Comparison of ENCODE assay signal across 1 cellular context in the genomic region with DNA sequence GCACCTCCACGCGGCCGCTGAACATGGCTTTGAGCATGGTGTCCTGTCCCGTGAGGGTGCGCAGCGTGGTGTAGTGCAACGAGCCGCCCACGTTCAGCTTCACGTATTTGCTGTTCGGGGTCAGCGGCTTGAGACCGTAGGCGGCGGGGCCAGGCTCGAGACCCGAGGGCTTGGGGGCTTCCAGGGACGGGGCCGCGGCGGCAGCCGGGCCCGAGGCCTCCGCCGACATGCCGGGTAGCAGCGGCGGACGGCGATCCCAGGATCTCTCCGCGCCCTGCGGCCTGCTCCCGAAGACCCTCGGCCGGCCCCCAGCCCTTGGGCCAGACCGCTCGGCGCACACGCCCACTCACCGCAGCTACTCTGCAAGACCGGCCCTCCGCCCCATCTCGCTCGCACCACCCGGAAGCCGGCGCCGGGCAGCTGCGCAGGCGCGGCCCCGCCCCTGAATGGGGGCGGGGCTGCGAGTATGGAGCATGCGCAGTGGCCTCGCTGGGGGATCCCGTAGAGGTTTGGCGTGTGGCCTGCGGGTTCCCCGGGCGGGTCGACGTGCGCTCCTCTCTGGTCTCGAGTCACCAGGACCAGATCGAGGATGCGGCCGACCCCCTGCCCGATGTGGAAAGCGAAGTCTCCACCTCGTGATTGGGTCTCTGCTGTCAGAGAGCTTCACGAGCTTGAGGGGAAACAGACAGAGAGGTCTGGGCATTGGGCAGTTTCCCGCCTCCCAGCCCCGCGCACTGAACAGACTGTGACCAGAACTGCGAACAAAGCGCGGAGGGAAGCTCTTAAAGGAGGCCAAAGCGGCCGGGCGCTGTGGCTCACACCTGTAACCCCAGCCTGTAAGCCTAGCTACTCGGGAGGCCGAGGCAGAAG.
TF ChIP-seq lines count a peak whose summit lies in the region.

A gene with protein sequence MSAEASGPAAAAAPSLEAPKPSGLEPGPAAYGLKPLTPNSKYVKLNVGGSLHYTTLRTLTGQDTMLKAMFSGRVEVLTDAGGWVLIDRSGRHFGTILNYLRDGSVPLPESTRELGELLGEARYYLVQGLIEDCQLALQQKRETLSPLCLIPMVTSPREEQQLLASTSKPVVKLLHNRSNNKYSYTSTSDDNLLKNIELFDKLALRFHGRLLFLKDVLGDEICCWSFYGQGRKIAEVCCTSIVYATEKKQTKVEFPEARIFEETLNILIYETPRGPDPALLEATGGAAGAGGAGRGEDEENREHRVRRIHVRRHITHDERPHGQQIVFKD (minus strand): TSS at position 422 of the 870 bp plus-strand sequence. CDS start 193 bp downstream, at position 229.

TF ChIP-seq in HEK293, 187 proteins besides CTCF, POLR2A, EP300 and RAD21 (continued from another document and continues in another):
- TF ChIP-seq ZNF335 (tag by site-specific recombination; conservative IDR thresholded peaks at IDR 0.05) (peak; percentile 90), SP7 (tag by site-specific recombination; IDR thresholded peaks at IDR 0.05) (peak; percentile 88), ZNF514 (tag by site-specific recombination; IDR thresholded peaks at IDR 0.05) (no peak), PRDM1 (tag by site-specific recombination; IDR thresholded peaks at IDR 0.05) (no peak), SCRT2 (tag by site-specific recombination; IDR thresholded peaks at IDR 0.05) (peak; percentile 97), ZNF664 (tag by site-specific recombination; IDR thresholded peaks at IDR 0.05) (no peak), ZNF157 (tag by site-specific recombination; IDR thresholded peaks at IDR 0.05) (no peak), MEIS1 (CRISPR knock-in tag; IDR thresholded peaks at IDR 0.05; ENCODE audit: borderline replicate concordance) (no peak), ZNF558 (tag by site-specific recombination; IDR thresholded peaks at IDR 0.05) (no peak), HOXD13 (CRISPR knock-in tag; IDR thresholded peaks at IDR 0.05; ENCODE audit: borderline replicate concordance) (no peak), SP3 (tag by site-specific recombination; IDR thresholded peaks at IDR 0.05) (peak; percentile 90), ZNF112 (tag by site-specific recombination; IDR thresholded peaks at IDR 0.05) (no peak), HOXA7 (CRISPR knock-in tag; IDR thresholded peaks at IDR 0.05; ENCODE audit: borderline replicate concordance) (no peak), ZNF692 (tag by site-specific recombination; IDR thresholded peaks at IDR 0.05) (peak; percentile 79), ZNF629 (tag by site-specific recombination; IDR thresholded peaks at IDR 0.05) (peak; percentile 70), AEBP2 (tag by site-specific recombination; IDR thresholded peaks at IDR 0.05; ENCODE audit: borderline replicate concordance) (no peak), ZNF248 (tag by site-specific recombination; IDR thresholded peaks at IDR 0.05) (no peak), ZBTB26 (tag by site-specific recombination; optimal IDR thresholded peaks at IDR 0.05) (peak; percentile 74), ZNF221 (tag by site-specific recombination; IDR thresholded peaks at IDR 0.05; ENCODE audit: borderline replicate concordance) (no peak; the same call in 1 of the 2 replicates), ZNF510 (tag by site-specific recombination; IDR thresholded peaks at IDR 0.05; ENCODE audit: insufficient replicate concordance) (no peak), ZNF670 (tag by site-specific recombination; IDR thresholded peaks at IDR 0.05; ENCODE audit: low read depth) (no peak), ZBTB7A (tag by site-specific recombination; IDR thresholded peaks at IDR 0.05; ENCODE audit: low read depth) (peak; percentile 60; the same call in 1 of the 2 replicates), ZNF596 (tag by site-specific recombination; IDR thresholded peaks at IDR 0.05) (peak; percentile 39; the same call in 1 of the 2 replicates), ZEB2 (tag by site-specific recombination; IDR thresholded peaks at IDR 0.05) (peak; percentile 58), SP2 (tag by site-specific recombination; IDR thresholded peaks at IDR 0.05) (peak; percentile 93), ZNF658 (tag by site-specific recombination; IDR thresholded peaks at IDR 0.05) (no peak), ZNF701 (tag by site-specific recombination; IDR thresholded peaks at IDR 0.05) (no peak), ZNF223 (tag by site-specific recombination; IDR thresholded peaks at IDR 0.05) (no peak), ZSCAN23 (tag by site-specific recombination; IDR thresholded peaks at IDR 0.05) (no peak), ZNF423 (tag by site-specific recombination; IDR thresholded peaks at IDR 0.05) (no peak), ZNF747 (tag by site-specific recombination; IDR thresholded peaks at IDR 0.05) (no peak), ZNF202 (tag by site-specific recombination; IDR thresholded peaks at IDR 0.05; ENCODE audit: borderline replicate concordance) (no peak), KLF9 (tag by site-specific recombination; IDR thresholded peaks at IDR 0.05; ENCODE audit: low read depth) (peak; percentile 96), ZNF184 (tag by site-specific recombination; IDR thresholded peaks at IDR 0.05) (no peak), ZNF529 (tag by site-specific recombination; IDR thresholded peaks at IDR 0.05; ENCODE audit: insufficient replicate concordance) (no peak), ZFP69B (tag by site-specific recombination; IDR thresholded peaks at IDR 0.05) (peak; percentile 69), ZBTB21 (tag by site-specific recombination; IDR thresholded peaks at IDR 0.05) (peak; percentile 22; the same call in 1 of the 2 replicates), ZNF521 (tag by site-specific recombination; IDR thresholded peaks at IDR 0.05) (no peak), ZNF555 (tag by site-specific recombination; conservative IDR thresholded peaks at IDR 0.05) (no peak), ZNF837 (tag by site-specific recombination; IDR thresholded peaks at IDR 0.05) (no peak), ZNF777 (tag by site-specific recombination; IDR thresholded peaks at IDR 0.05; ENCODE audit: borderline replicate concordance) (peak; percentile 92)
- TF ChIP-seq, protein P1, sequence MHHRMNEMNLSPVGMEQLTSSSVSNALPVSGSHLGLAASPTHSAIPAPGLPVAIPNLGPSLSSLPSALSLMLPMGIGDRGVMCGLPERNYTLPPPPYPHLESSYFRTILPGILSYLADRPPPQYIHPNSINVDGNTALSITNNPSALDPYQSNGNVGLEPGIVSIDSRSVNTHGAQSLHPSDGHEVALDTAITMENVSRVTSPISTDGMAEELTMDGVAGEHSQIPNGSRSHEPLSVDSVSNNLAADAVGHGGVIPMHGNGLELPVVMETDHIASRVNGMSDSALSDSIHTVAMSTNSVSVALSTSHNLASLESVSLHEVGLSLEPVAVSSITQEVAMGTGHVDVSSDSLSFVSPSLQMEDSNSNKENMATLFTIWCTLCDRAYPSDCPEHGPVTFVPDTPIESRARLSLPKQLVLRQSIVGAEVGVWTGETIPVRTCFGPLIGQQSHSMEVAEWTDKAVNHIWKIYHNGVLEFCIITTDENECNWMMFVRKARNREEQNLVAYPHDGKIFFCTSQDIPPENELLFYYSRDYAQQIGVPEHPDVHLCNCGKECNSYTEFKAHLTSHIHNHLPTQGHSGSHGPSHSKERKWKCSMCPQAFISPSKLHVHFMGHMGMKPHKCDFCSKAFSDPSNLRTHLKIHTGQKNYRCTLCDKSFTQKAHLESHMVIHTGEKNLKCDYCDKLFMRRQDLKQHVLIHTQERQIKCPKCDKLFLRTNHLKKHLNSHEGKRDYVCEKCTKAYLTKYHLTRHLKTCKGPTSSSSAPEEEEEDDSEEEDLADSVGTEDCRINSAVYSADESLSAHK (tag by site-specific recombination; IDR thresholded peaks at IDR 0.05): peak; percentile 83
- TF ChIP-seq, protein P2, sequence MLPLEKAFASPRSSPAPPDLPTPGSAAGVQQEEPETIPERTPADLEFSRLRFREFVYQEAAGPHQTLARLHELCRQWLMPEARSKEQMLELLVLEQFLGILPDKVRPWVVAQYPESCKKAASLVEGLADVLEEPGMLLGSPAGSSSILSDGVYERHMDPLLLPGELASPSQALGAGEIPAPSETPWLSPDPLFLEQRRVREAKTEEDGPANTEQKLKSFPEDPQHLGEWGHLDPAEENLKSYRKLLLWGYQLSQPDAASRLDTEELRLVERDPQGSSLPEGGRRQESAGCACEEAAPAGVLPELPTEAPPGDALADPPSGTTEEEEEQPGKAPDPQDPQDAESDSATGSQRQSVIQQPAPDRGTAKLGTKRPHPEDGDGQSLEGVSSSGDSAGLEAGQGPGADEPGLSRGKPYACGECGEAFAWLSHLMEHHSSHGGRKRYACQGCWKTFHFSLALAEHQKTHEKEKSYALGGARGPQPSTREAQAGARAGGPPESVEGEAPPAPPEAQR (tag by site-specific recombination; IDR thresholded peaks at IDR 0.05): no peak
- TF ChIP-seq, protein P3, sequence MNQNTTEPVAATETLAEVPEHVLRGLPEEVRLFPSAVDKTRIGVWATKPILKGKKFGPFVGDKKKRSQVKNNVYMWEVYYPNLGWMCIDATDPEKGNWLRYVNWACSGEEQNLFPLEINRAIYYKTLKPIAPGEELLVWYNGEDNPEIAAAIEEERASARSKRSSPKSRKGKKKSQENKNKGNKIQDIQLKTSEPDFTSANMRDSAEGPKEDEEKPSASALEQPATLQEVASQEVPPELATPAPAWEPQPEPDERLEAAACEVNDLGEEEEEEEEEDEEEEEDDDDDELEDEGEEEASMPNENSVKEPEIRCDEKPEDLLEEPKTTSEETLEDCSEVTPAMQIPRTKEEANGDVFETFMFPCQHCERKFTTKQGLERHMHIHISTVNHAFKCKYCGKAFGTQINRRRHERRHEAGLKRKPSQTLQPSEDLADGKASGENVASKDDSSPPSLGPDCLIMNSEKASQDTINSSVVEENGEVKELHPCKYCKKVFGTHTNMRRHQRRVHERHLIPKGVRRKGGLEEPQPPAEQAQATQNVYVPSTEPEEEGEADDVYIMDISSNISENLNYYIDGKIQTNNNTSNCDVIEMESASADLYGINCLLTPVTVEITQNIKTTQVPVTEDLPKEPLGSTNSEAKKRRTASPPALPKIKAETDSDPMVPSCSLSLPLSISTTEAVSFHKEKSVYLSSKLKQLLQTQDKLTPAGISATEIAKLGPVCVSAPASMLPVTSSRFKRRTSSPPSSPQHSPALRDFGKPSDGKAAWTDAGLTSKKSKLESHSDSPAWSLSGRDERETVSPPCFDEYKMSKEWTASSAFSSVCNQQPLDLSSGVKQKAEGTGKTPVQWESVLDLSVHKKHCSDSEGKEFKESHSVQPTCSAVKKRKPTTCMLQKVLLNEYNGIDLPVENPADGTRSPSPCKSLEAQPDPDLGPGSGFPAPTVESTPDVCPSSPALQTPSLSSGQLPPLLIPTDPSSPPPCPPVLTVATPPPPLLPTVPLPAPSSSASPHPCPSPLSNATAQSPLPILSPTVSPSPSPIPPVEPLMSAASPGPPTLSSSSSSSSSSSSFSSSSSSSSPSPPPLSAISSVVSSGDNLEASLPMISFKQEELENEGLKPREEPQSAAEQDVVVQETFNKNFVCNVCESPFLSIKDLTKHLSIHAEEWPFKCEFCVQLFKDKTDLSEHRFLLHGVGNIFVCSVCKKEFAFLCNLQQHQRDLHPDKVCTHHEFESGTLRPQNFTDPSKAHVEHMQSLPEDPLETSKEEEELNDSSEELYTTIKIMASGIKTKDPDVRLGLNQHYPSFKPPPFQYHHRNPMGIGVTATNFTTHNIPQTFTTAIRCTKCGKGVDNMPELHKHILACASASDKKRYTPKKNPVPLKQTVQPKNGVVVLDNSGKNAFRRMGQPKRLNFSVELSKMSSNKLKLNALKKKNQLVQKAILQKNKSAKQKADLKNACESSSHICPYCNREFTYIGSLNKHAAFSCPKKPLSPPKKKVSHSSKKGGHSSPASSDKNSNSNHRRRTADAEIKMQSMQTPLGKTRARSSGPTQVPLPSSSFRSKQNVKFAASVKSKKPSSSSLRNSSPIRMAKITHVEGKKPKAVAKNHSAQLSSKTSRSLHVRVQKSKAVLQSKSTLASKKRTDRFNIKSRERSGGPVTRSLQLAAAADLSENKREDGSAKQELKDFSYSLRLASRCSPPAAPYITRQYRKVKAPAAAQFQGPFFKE (tag by site-specific recombination; IDR thresholded peaks at IDR 0.05; ENCODE audit: borderline replicate concordance): no peak
- TF ChIP-seq, protein P4, sequence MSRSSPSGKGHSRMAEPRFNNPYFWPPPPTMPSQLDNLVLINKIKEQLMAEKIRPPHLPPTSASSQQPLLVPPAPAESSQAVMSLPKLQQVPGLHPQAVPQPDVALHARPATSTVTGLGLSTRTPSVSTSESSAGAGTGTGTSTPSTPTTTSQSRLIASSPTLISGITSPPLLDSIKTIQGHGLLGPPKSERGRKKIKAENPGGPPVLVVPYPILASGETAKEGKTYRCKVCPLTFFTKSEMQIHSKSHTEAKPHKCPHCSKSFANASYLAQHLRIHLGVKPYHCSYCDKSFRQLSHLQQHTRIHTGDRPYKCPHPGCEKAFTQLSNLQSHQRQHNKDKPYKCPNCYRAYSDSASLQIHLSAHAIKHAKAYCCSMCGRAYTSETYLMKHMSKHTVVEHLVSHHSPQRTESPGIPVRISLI (tag by site-specific recombination; IDR thresholded peaks at IDR 0.05): no peak
